In the genomic region with DNA sequence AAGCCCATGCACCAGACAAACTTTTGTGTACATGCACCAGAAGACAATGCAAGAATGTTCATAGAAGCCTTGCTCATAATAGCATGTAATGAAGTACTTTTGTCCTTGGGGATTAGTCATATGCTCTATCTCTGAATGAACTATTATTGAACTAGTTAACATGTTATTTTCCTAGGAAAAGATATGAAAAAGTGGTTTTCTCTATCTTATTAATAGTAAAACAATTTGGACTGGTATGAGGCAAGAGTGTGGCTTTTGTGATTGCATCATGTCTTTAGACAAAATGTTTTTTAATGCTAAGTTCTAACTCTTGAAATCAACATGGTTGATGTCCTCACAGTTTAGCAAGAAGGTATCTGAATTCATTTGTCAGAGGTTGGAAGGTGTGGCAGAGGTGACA, we compare ENCODE assay signal across 31 cellular contexts. TPM values are rescaled to one million over a fixed set of nuclear protein-coding genes. Genes with fewer than 3 reads are reported as not detected.
A peak's percentile ranks its signal among the peaks of the same experiment; 100 is the strongest.
DNase-seq lines count a peak whose midpoint lies in the region; ATAC-seq, FAIRE-seq and TF ChIP-seq lines count a peak whose summit lies in the region.
"Had no signal": no experiment of that assay in that cellular context is flagged by ENCODE, and none has a peak within 500 bp of the region (broad histone marks: within the 10 kb centered on the region; RNA-seq: fewer than 3 reads in every experiment).

No MANE protein-coding gene starts in this region.

- H3K4me1 Mint-ChIP-seq in Caco-2 (ENCODE audit: low read depth, unreplicated experiment) (peaks cover 11% of the 10 kb centered on the region), astrocyte (ENCODE audit: low read depth, unreplicated experiment) (no peaks in the 10 kb centered on the region), immature natural killer cell (no peaks in the 10 kb centered on the region)
- H3K4me1 Mint-ChIP-seq: activated CD4-positive, alpha-beta memory T cell treated with anti-CD3 and anti-CD28 coated beads, Interleukin-2, amount 10 ng/mL, durations not matched to agents 7 days and 5 days; activated naive CD4-positive, alpha-beta T cell treated with anti-CD3 and anti-CD28 coated beads, Interleukin-2, amount 10 ng/mL, durations not matched to agents 7 days and 5 days; activated T-helper 17 cell treated with anti-CD3 and anti-CD28 coated beads, Interleukin-2, amount 50 U/mL, for 72 hours had no signal

- H3K9me3 ChIP-seq in Caco-2 (no peaks in the 10 kb centered on the region), astrocyte (ENCODE audit: insufficient read depth, low read depth, low read length) (no peaks in the 10 kb centered on the region), colonic mucosa (no peaks in the 10 kb centered on the region)
- H3K9me3 ChIP-seq: pancreas, SJCRH30, stomach, thyroid gland had no signal

- intact Hi-C loops in Caco-2 (cut with micrococcal nuclease; ENCODE audit: unreplicated experiment) (loop anchor here (5.0 kb wide), 1 partner anchor 86 kb away; no protein-coding TSS in a partner anchor), colonic mucosa (cut with DNase I) (no loop called here)

- H3K27ac ChIP-seq in astrocyte (ENCODE audit: low read depth, low read length) (no peak overlapping the region), colonic mucosa (no peak overlapping the region)
- H3K27ac ChIP-seq: BLaER1 treated with 17β-estradiol and CSF1 and Interleukin-3, amounts not matched to agents 10 nM and 100 nM; pancreas; SJCRH30; stomach; thyroid gland had no signal

- H3K9ac ChIP-seq in astrocyte (ENCODE audit: low read length) (no peak overlapping the region), colonic mucosa (ENCODE audit: low read depth in 2 of 2, low read length in 2 of 2) (no peak overlapping the region)
- H3K9ac ChIP-seq: BLaER1 treated with 17β-estradiol and CSF1 and Interleukin-3, amounts not matched to agents 10 nM and 100 nM had no signal

- ATAC-seq in GM21529 (IDR thresholded peaks at IDR 0.05; ENCODE audit: unreplicated experiment) = no peak
- ATAC-seq in stimulated activated naive CD8-positive, alpha-beta T cell treated with anti-CD3 and anti-CD28 coated beads, Interleukin-15, Interleukin-2, amounts not matched to agents 100 U/mL and 50 U/mL, for 24 hours = no peak
- ATAC-seq: activated T-helper 17 cell treated with anti-CD3 and anti-CD28 coated beads, Interleukin-2, amount 50 U/mL, for 72 hours; pancreas had no signal

- H3K27me3 Mint-ChIP-seq in Caco-2 (ENCODE audit: insufficient read depth, unreplicated experiment) (no peaks in the 10 kb centered on the region), astrocyte (ENCODE audit: low read depth, unreplicated experiment) (peaks cover 21% of the 10 kb centered on the region), immature natural killer cell (ENCODE audit: low read depth in 3 of 3) (peaks cover 5 to 19% (median 5%) of the 10 kb centered on the region in 3 donors)

- DNase-seq in AG08395 (ENCODE audit: low spot score) = peak; percentile 41
- DNase-seq in Caco-2 = no peak
- peak; percentile 55 for DNase-seq in astrocyte (ENCODE audit: low read depth)
- peak; percentile 21 for DNase-seq in fibroblast of the conjunctiva (ENCODE audit: low read depth)
- no peak for DNase-seq in stimulated activated naive CD8-positive, alpha-beta T cell treated with anti-CD3 and anti-CD28 coated beads, Interleukin-15, Interleukin-2, amounts not matched to agents 100 U/mL and 50 U/mL, for 24 hours
- DNase-seq in immature natural killer cell = no peak
- DNase-seq in colonic mucosa = no peak
- DNase-seq: activated CD4-positive, alpha-beta memory T cell treated with anti-CD3 and anti-CD28 coated beads, Interleukin-2, amount 10 ng/mL, durations not matched to agents 7 days and 5 days; activated CD8-positive, alpha-beta memory T cell treated with anti-CD3 and anti-CD28 coated beads, Interleukin-2, amount 50 U/mL, for 4 hours; activated naive CD4-positive, alpha-beta T cell treated with anti-CD3 and anti-CD28 coated beads, Interleukin-2, amount 10 ng/mL, durations not matched to agents 7 days and 5 days; amygdala; effector CD8-positive, alpha-beta T cell; hypothalamus; KG1; mesenchymal stem cell; MM.1S; NCI-H1436 treated with DMSO at 0.1 percent for 48 hours; NCI-H2107; NCI-H446 treated with DMSO at 0.1 percent for 48 hours; NCI-H82; pancreas; SJCRH30; stomach; T-helper 9 cell; thyroid gland had no signal

- POLR2A ChIA-PET in Caco-2 (lab: Charles Lee) = no interaction called here

- no peaks in the 10 kb centered on the region for H3K79me2 ChIP-seq in astrocyte (ENCODE audit: insufficient read depth, low read length)

- TF ChIP-seq CTCF in Caco-2 (IDR thresholded peaks at IDR 0.05; ENCODE audit: insufficient read depth in 1 of 2, low read depth in 1 of 2, low read length in 1 of 2, severe bottlenecking in 1 of 2, unreplicated experiment in 1 of 2) (no peak), astrocyte (IDR thresholded peaks at IDR 0.05; ENCODE audit: insufficient read depth, low read depth, low read length) (no peak), colonic mucosa (IDR thresholded peaks at IDR 0.05) (no peak)

- H4K20me1 ChIP-seq in astrocyte (ENCODE audit: insufficient read depth, low read length) = no peaks in the 10 kb centered on the region
- H4K20me1 ChIP-seq: BLaER1 treated with 17β-estradiol and CSF1 and Interleukin-3, amounts not matched to agents 10 nM and 100 nM had no signal

- FAIRE-seq in astrocyte (lab: Jason Lieb, UNC) = no peak
- FAIRE-seq: GM12891, H54, pancreas had no signal

- no peak overlapping the region for H2AFZ ChIP-seq in astrocyte (ENCODE audit: low read depth, low read length)

- H3K4me2 ChIP-seq in astrocyte (ENCODE audit: low read length) = no peak overlapping the region
- H3K4me2 ChIP-seq: smooth muscle cell had no signal

- H3K27me3 ChIP-seq in Caco-2 (replicated peaks; ENCODE audit: control insufficient read depth, insufficient read depth, low read length) (no peaks in the 10 kb centered on the region), astrocyte (ENCODE audit: insufficient read depth, low read length) (peaks cover 5% of the 10 kb centered on the region), colonic mucosa (no peaks in the 10 kb centered on the region)
- H3K27me3 ChIP-seq: BLaER1 treated with 17β-estradiol and CSF1 and Interleukin-3, amounts not matched to agents 10 nM and 100 nM; pancreas; SJCRH30; thyroid gland had no signal

- H3K36me3 ChIP-seq in Caco-2 (ENCODE audit: control insufficient read depth, insufficient read depth, low read length) (no peaks in the 10 kb centered on the region), astrocyte (ENCODE audit: insufficient read depth, low read length) (no peaks in the 10 kb centered on the region), colonic mucosa (no peaks in the 10 kb centered on the region)
- H3K36me3 ChIP-seq: BLaER1 treated with 17β-estradiol and CSF1 and Interleukin-3, amounts not matched to agents 10 nM and 100 nM; pancreas; SJCRH30; stomach; thyroid gland had no signal

- H3K4me1 ChIP-seq in Caco-2 = peaks cover 15% of the 10 kb centered on the region
- no peaks in the 10 kb centered on the region for H3K4me1 ChIP-seq in astrocyte (ENCODE audit: insufficient read depth, low read length)
- H3K4me1 ChIP-seq in colonic mucosa = no peaks in the 10 kb centered on the region
- H3K4me1 ChIP-seq: pancreas, SJCRH30, stomach, thyroid gland had no signal

- H3K4me3 ChIP-seq in Caco-2 (ENCODE audit: low read depth, low read length) (no peak overlapping the region), astrocyte (ENCODE audit: insufficient read depth, low read depth, low read length) (no peak overlapping the region), colonic mucosa (no peak overlapping the region)
- H3K4me3 ChIP-seq: BLaER1 treated with 17β-estradiol and CSF1 and Interleukin-3, amounts not matched to agents 10 nM and 100 nM; pancreas; SJCRH30; smooth muscle cell; stomach; thyroid gland had no signal

- H3K9me3 Mint-ChIP-seq in Caco-2 (ENCODE audit: unreplicated experiment) = peaks cover 10% of the 10 kb centered on the region
- no peaks in the 10 kb centered on the region for H3K9me3 Mint-ChIP-seq in astrocyte (ENCODE audit: unreplicated experiment)
- H3K9me3 Mint-ChIP-seq in immature natural killer cell = peaks cover 0 to 5% (median 0%) of the 10 kb centered on the region in 6 donors
- H3K9me3 Mint-ChIP-seq: activated CD4-positive, alpha-beta memory T cell treated with anti-CD3 and anti-CD28 coated beads, Interleukin-2, amount 10 ng/mL, durations not matched to agents 7 days and 5 days; activated naive CD4-positive, alpha-beta T cell treated with anti-CD3 and anti-CD28 coated beads, Interleukin-2, amount 10 ng/mL, durations not matched to agents 7 days and 5 days; activated T-helper 17 cell treated with anti-CD3 and anti-CD28 coated beads, Interleukin-2, amount 50 U/mL, for 72 hours had no signal

- H3K4me3 Mint-ChIP-seq in Caco-2 (ENCODE audit: unreplicated experiment) (no peak overlapping the region), astrocyte (ENCODE audit: unreplicated experiment) (no peak overlapping the region), immature natural killer cell (no peak overlapping the region)
- H3K4me3 Mint-ChIP-seq: activated CD4-positive, alpha-beta memory T cell treated with anti-CD3 and anti-CD28 coated beads, Interleukin-2, amount 10 ng/mL, durations not matched to agents 7 days and 5 days; activated naive CD4-positive, alpha-beta T cell treated with anti-CD3 and anti-CD28 coated beads, Interleukin-2, amount 10 ng/mL, durations not matched to agents 7 days and 5 days; activated T-helper 17 cell treated with anti-CD3 and anti-CD28 coated beads, Interleukin-2, amount 50 U/mL, for 72 hours had no signal

- H3K36me3 Mint-ChIP-seq in Caco-2 (ENCODE audit: insufficient read depth, unreplicated experiment) (no peaks in the 10 kb centered on the region), astrocyte (ENCODE audit: low read depth, unreplicated experiment) (no peaks in the 10 kb centered on the region), immature natural killer cell (no peaks in the 10 kb centered on the region)
- H3K36me3 Mint-ChIP-seq: activated naive CD4-positive, alpha-beta T cell treated with anti-CD3 and anti-CD28 coated beads, Interleukin-2, amount 10 ng/mL, durations not matched to agents 7 days and 5 days had no signal

- H3K27ac Mint-ChIP-seq in Caco-2 (ENCODE audit: unreplicated experiment) = peak overlapping the region; percentile 22
- H3K27ac Mint-ChIP-seq in astrocyte (ENCODE audit: unreplicated experiment) = no peak overlapping the region
- H3K27ac Mint-ChIP-seq in immature natural killer cell = no peak overlapping the region
- H3K27ac Mint-ChIP-seq: activated CD4-positive, alpha-beta memory T cell treated with anti-CD3 and anti-CD28 coated beads, Interleukin-2, amount 10 ng/mL, durations not matched to agents 7 days and 5 days; activated naive CD4-positive, alpha-beta T cell treated with anti-CD3 and anti-CD28 coated beads, Interleukin-2, amount 10 ng/mL, durations not matched to agents 7 days and 5 days; activated T-helper 17 cell treated with anti-CD3 and anti-CD28 coated beads, Interleukin-2, amount 50 U/mL, for 72 hours had no signal

- no TSS peak for BruUV-seq in Caco-2 (replicated peaks; lab: Mats Ljungman, UMichigan)

- CTCF ChIA-PET in Caco-2 (lab: Charles Lee) = no interaction called here

RNA-seq across cellular contexts. Expression of gene SPDL1, which starts 55.7 kb away (rescaled TPM):
- total RNA-seq in Caco-2 (2022) (57.8 and 60.0 TPM in 2 replicates), astrocyte (20.2 and 27.0 TPM in 2 replicates), colonic mucosa (10 to 100 TPM in 1 of 2 donors, 1 to 10 TPM in 1; 8.0 to 13.7 TPM)
- polyA plus RNA-seq in immature natural killer cell = 10 to 100 TPM in 1 of 3 donors, 1 to 10 TPM in 1, not detected in 1; 5.6 to 15.1 TPM

Comparison
In these comparisons a context has a peak if more than half of its experiments do, and no peak if none do; other contexts are left out.
1. DNase-seq: peak in AG08395 (single experiment), astrocyte (single experiment) and fibroblast of the conjunctiva (single experiment); none in Caco-2 (0 of 2), stimulated activated naive CD8-positive, alpha-beta T cell treated with anti-CD3 and anti-CD28 coated beads, Interleukin-15, Interleukin-2, amounts not matched to agents 100 U/mL and 50 U/mL, for 24 hours (single experiment), immature natural killer cell (0 of 3) and colonic mucosa (single experiment).